26 cellular contexts compared by ENCODE assay signal in the genomic region with DNA sequence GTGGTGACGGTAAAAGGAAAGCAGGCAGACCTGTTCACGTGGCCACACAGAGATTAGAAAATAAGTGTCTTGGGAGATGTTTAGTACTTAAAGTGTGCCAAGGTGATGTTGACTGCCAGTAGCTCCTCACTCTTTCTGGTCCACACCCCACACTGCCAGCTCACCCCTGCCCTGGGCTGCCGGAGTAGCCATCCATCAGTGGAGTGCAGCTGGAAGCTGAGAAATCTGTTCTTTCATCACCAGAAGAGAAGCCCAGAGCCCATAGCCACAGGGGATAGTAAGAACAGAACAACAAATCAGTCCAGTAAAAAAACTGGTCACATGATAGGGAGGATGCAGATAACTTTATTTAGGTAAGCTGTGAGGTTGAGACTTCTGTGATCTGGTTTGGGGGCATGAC.
"Had no signal": no experiment of that assay in that cellular context is flagged by ENCODE, and none has a peak within 500 bp of the region (broad histone marks: within the 10 kb centered on the region; RNA-seq: fewer than 3 reads in every experiment).

No MANE protein-coding gene starts in this region.

- H3K4me3 ChIP-seq: ascending aorta, breast epithelium, esophagus squamous epithelium, lung, tibial artery, vagina had no signal

- H3K4me3 Mint-ChIP-seq: activated CD4-positive, alpha-beta T cell treated with anti-CD3 and anti-CD28 coated beads for 36 hours; activated T-cell treated with anti-CD3 and anti-CD28 coated beads, Interleukin-2, amount 50 U/mL, for 72 hours; nephron; T-helper 2 cell treated with Interferon-gamma antibody and Interleukin-4, amounts not matched to agents 5 μg/mL and 100 μg/mL, for 36 hours had no signal

- H3K27ac Mint-ChIP-seq: activated CD4-positive, alpha-beta T cell treated with anti-CD3 and anti-CD28 coated beads for 36 hours; activated T-cell treated with anti-CD3 and anti-CD28 coated beads, Interleukin-2, amount 50 U/mL, for 72 hours; nephron; T-helper 2 cell treated with Interferon-gamma antibody and Interleukin-4, amounts not matched to agents 5 μg/mL and 100 μg/mL, for 36 hours had no signal

- H3K36me3 ChIP-seq: ascending aorta, breast epithelium, esophagus squamous epithelium, tibial artery, vagina had no signal

- ATAC-seq: activated CD4-positive, alpha-beta T cell treated with anti-CD3 and anti-CD28 coated beads for 36 hours; activated T-cell treated with anti-CD3 and anti-CD28 coated beads, Interleukin-2, amount 50 U/mL, for 72 hours; left colon; stimulated activated naive CD8-positive, alpha-beta T cell treated with anti-CD3 and anti-CD28 coated beads, Interleukin-15, Interleukin-2, amounts not matched to agents 100 U/mL and 50 U/mL, for 24 hours had no signal

- H3K9me3 Mint-ChIP-seq: activated T-cell treated with anti-CD3 and anti-CD28 coated beads, Interleukin-2, amount 50 U/mL, for 72 hours; nephron; T-helper 2 cell treated with Interferon-gamma antibody and Interleukin-4, amounts not matched to agents 5 μg/mL and 100 μg/mL, for 36 hours had no signal

- H3K27ac ChIP-seq: ascending aorta, breast epithelium, esophagus squamous epithelium, tibial artery, vagina had no signal

- H3K27me3 ChIP-seq: ascending aorta, breast epithelium, esophagus squamous epithelium, tibial artery, vagina had no signal

- H3K9me3 ChIP-seq: ascending aorta, breast epithelium, esophagus squamous epithelium, tibial artery, vagina had no signal

- DNase-seq: activated CD4-positive, alpha-beta T cell treated with anti-CD3 and anti-CD28 coated beads for 36 hours; activated CD8-positive, alpha-beta memory T cell treated with anti-CD3 and anti-CD28 coated beads, Interleukin-2, amount 50 U/mL, for 4 hours; activated effector memory CD4-positive, alpha-beta T cell treated with anti-CD3 and anti-CD28 coated beads, Interleukin-2, amount 50 U/mL, for 16 hours; activated naive CD4-positive, alpha-beta T cell treated with anti-CD3 and anti-CD28 coated beads, Interleukin-2, amount 50 U/mL, for 16 hours; activated T-cell treated with anti-CD3 and anti-CD28 coated beads, Interleukin-2, amount 50 U/mL, for 72 hours; cerebellar nuclear complex; dermis blood vessel endothelial cell; effector memory CD4-positive, alpha-beta T cell; esophagus squamous epithelium; glutamatergic neuron; hippocampal formation; left colon; midbrain; nucleus accumbens; stimulated activated CD4-positive, alpha-beta T cell treated with anti-CD3 and anti-CD28 coated beads, Interleukin-12 subunit alpha, Interleukin-12 subunit beta, amount 100 ng/mL, for 4 hours; stimulated activated CD4-positive, alpha-beta T cell treated with anti-CD3 and anti-CD28 coated beads, Interleukin-1b, Interleukin-23, amount 100 ng/mL, for 48 hours; stimulated activated CD8-positive, alpha-beta memory T cell treated with anti-CD3 and anti-CD28 coated beads, Interleukin-4, amount 100 ng/mL, for 48 hours; stimulated activated naive CD8-positive, alpha-beta T cell treated with anti-CD3 and anti-CD28 coated beads, Interleukin-15, Interleukin-2, amounts not matched to agents 100 U/mL and 50 U/mL, for 24 hours; substantia nigra; tibial artery had no signal

- H3K4me1 ChIP-seq: breast epithelium had no signal
